ENCODE assay signal across 9 cellular contexts in the genomic region with DNA sequence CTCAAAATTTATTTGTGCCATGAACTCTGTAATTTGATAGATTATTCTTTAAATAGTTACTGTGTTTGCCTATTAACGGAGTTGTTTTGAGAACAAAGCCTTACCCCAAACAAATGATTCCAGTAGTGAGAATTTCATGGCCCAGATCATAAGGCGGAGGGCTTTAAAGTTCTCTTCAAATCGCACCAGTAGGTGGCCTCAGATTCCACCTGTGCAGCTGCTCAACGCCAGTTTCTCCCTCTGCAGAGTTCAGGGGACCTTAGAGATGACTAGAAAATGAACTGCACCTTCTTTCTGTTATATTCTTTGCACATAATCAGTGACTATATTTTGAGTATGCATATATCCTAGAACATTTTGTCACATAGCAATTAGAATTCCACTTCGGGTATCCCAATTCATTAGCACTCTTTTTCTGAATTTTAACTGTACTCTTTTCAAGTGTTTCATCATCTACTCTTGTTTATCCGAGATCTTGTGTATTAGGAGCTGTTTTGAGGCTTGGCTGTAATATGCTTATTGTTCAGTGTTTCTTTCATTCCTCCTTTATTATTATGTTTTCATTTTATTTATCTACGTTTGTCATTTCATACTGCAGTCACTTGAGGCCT.
A peak's percentile ranks its signal among the peaks of the same experiment; 100 is the strongest.
DNase-seq lines count a peak whose midpoint lies in the region; ATAC-seq and TF ChIP-seq lines count a peak whose summit lies in the region.
"Had no signal": no experiment of that assay in that cellular context is flagged by ENCODE, and none has a peak within 500 bp of the region (broad histone marks: within the 10 kb centered on the region; RNA-seq: fewer than 3 reads in every experiment).

No MANE protein-coding gene starts in this region.

- H3K27me3 ChIP-seq in KMS-11 (ENCODE audit: insufficient read depth, low read depth), result no peaks in the 10 kb centered on the region

- no peaks in the 10 kb centered on the region for H3K79me2 ChIP-seq in KMS-11 (ENCODE audit: insufficient read depth, low read depth)

- no peak overlapping the region for H3K27ac ChIP-seq in KMS-11
- H3K27ac ChIP-seq: skin epidermis had no signal

- peak; percentile 47 for ATAC-seq in left ventricle myocardium superior
- no peak for ATAC-seq in GM18870 (IDR thresholded peaks at IDR 0.05; ENCODE audit: unreplicated experiment)
- no peak for ATAC-seq in GM19035 (IDR thresholded peaks at IDR 0.05; ENCODE audit: unreplicated experiment)

- H3K9ac ChIP-seq in KMS-11, result no peak overlapping the region

- no peak overlapping the region for H3K4me3 ChIP-seq in KMS-11 (IDR thresholded peaks at IDR 0.05; ENCODE audit: insufficient read depth, low read depth, low read length)
- H3K4me3 ChIP-seq: skin epidermis had no signal

- no peak overlapping the region for H2AFZ ChIP-seq in KMS-11 (ENCODE audit: low read depth)

- intact Hi-C loops in left ventricle myocardium superior (cut with micrococcal nuclease), result no loop called here

- no peaks in the 10 kb centered on the region for H3K36me3 ChIP-seq in KMS-11 (ENCODE audit: insufficient read depth)

- no peaks in the 10 kb centered on the region for H4K20me1 ChIP-seq in KMS-11 (ENCODE audit: insufficient read depth)

- H3K4me2 ChIP-seq in KMS-11, result no peak overlapping the region

- no peaks in the 10 kb centered on the region for H3K4me1 ChIP-seq in KMS-11 (ENCODE audit: low read depth, poor library complexity, severe bottlenecking)

- TF ChIP-seq CTCF in KMS-11 (conservative IDR thresholded peaks at IDR 0.05; ENCODE audit: low read depth, low read length), result peak; percentile 72

- DNase-seq in DMS153 (lab: John Stamatoyannopoulos, UW) (peak; percentile 0), DMS153 treated with DMSO at 0.1 percent for 48 hours (lab: John Stamatoyannopoulos, UW; ENCODE audit: unreplicated experiment) (no peak), SKM-1 (lab: John Stamatoyannopoulos, UW; ENCODE audit: unreplicated experiment) (peak; percentile 16), left ventricle myocardium superior (no peak), NCI-H1436 treated with DMSO at 0.1 percent for 48 hours (lab: John Stamatoyannopoulos, UW) (no peak)

Comparison
In these comparisons a context has a peak if more than half of its experiments do, and no peak if none do; other contexts are left out.
1. DNase-seq: peak in DMS153 (single experiment) and SKM-1 (single experiment); none in DMS153 treated with DMSO at 0.1 percent for 48 hours (single experiment), left ventricle myocardium superior (single experiment) and NCI-H1436 treated with DMSO at 0.1 percent for 48 hours (single experiment).